ENCODE assay signal across 25 cellular contexts in the genomic region with DNA sequence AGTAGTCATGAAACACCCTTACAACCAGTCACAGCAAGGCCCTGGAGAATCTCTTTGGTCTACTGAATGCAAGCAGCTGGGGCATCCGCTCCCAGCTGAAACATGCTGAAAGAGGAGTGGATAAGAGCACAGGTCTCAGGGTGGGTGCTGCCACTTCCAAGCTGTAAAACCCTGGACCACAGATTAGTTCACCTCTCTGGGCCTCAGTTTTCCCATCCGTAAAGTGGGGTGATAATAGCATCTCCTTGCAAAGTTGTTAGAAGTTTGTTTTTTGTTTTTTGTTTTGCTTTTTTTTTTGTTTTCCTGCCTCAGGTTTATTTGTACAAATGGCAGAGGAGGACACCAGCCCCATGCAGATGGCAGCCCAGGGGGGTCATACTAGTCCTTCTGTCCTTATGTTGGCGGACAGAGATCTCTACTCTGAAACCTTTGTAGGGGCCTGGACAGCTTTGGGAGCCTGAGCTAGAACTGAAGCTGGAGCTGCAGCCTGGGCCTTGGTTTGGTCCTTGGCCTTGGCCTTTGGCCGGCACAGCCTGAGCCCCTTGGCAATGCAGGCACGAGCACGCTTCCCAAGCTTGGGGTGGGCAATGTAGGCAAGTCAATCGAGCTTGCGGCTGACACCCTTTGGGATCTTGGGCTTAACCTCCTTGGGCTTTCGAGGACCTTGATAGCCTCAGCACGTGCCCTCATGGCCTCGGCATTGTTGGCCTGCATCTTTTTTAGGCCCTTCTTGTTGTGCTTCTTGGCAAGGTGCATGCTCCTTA.
"Had no signal": no experiment of that assay in that cellular context is flagged by ENCODE, and none has a peak within 500 bp of the region (broad histone marks: within the 10 kb centered on the region; RNA-seq: fewer than 3 reads in every experiment).

No MANE protein-coding gene starts in this region.

- H3K36me3 ChIP-seq: left ventricle myocardium inferior, neural progenitor cell, ovary, uterus had no signal

- H3K9me3 ChIP-seq: heart left ventricle, left ventricle myocardium inferior, lower lobe of right lung, ovary, sigmoid colon, spleen, tibial nerve, uterus had no signal

- H3K4me1 Mint-ChIP-seq: immature natural killer cell; naive thymus-derived CD8-positive, alpha-beta T cell; stimulated activated memory B cell treated with anti-CD40 and anti-IgM and Interleukin-4, amounts not matched to agents 10 μg/mL and 1 μg/mL and 100 μg/mL, for 72 hours had no signal

- H3K4me1 ChIP-seq: lower lobe of right lung, sigmoid colon, spleen, uterus had no signal

- H3K36me3 Mint-ChIP-seq: neural progenitor cell had no signal

- H3K9me3 Mint-ChIP-seq: immature natural killer cell; naive thymus-derived CD8-positive, alpha-beta T cell; nephron; neural progenitor cell; stimulated activated memory B cell treated with anti-CD40 and anti-IgM and Interleukin-4, amounts not matched to agents 10 μg/mL and 1 μg/mL and 100 μg/mL, for 72 hours; stimulated activated naive CD8-positive, alpha-beta T cell treated with anti-CD3 and anti-CD28 coated beads, Interleukin-15, amount 100 ng/mL, for 72 hours; type B pancreatic cell had no signal

- H3K4me3 ChIP-seq: heart left ventricle, left ventricle myocardium inferior, lower lobe of right lung, neural progenitor cell, ovary, sigmoid colon, spleen, tibial nerve, uterus had no signal

- H3K27ac Mint-ChIP-seq: immature natural killer cell; naive thymus-derived CD8-positive, alpha-beta T cell; nephron; progenitor cell of endocrine pancreas; stimulated activated memory B cell treated with anti-CD40 and anti-IgM and Interleukin-4, amounts not matched to agents 10 μg/mL and 1 μg/mL and 100 μg/mL, for 72 hours; type B pancreatic cell had no signal

- DNase-seq: heart left ventricle; hypothalamus; immature natural killer cell; kidney; left ventricle myocardium inferior; lower lobe of right lung; mammary epithelial cell; mesenchymal stem cell; naive thymus-derived CD8-positive, alpha-beta T cell; ovary; sigmoid colon; small intestine; spleen; stimulated activated CD4-positive, alpha-beta T cell treated with anti-CD3 and anti-CD28 coated beads, Interleukin-4, amount 100 ng/mL, for 24 hours; stimulated activated naive CD4-positive, alpha-beta T cell treated with Interleukin-2 at 50 U/mL for 16 hours; stimulated activated naive CD8-positive, alpha-beta T cell treated with anti-CD3 and anti-CD28 coated beads, Interleukin-15, amount 100 ng/mL, for 72 hours; substantia nigra; uterus had no signal

- ATAC-seq: heart left ventricle; lower lobe of right lung; naive thymus-derived CD8-positive, alpha-beta T cell; right cardiac atrium; stimulated activated memory B cell treated with anti-CD40 and anti-IgM and Interleukin-4, amounts not matched to agents 10 μg/mL and 1 μg/mL and 100 μg/mL, for 72 hours; stimulated activated naive CD8-positive, alpha-beta T cell treated with anti-CD3 and anti-CD28 coated beads, Interleukin-15, amount 100 ng/mL, for 72 hours had no signal

- H3K4me3 Mint-ChIP-seq: immature natural killer cell; naive thymus-derived CD8-positive, alpha-beta T cell; nephron; neural progenitor cell; stimulated activated memory B cell treated with anti-CD40 and anti-IgM and Interleukin-4, amounts not matched to agents 10 μg/mL and 1 μg/mL and 100 μg/mL, for 72 hours; stimulated activated naive CD8-positive, alpha-beta T cell treated with anti-CD3 and anti-CD28 coated beads, Interleukin-15, amount 100 ng/mL, for 72 hours; type B pancreatic cell had no signal

- H3K27me3 ChIP-seq: heart left ventricle, neural progenitor cell, ovary, sigmoid colon, spleen, tibial nerve, uterus had no signal

- H3K27ac ChIP-seq: heart left ventricle, left ventricle myocardium inferior, lower lobe of right lung, neural progenitor cell, ovary, sigmoid colon, spleen, tibial nerve, uterus had no signal

- H3K27me3 Mint-ChIP-seq: naive thymus-derived CD8-positive, alpha-beta T cell; progenitor cell of endocrine pancreas; stimulated activated memory B cell treated with anti-CD40 and anti-IgM and Interleukin-4, amounts not matched to agents 10 μg/mL and 1 μg/mL and 100 μg/mL, for 72 hours; stimulated activated naive CD8-positive, alpha-beta T cell treated with anti-CD3 and anti-CD28 coated beads, Interleukin-15, amount 100 ng/mL, for 72 hours; type B pancreatic cell had no signal
